Comparison of ENCODE assay signal across 1 cellular context in genomic region chrX:132744470-132744869, GRCh38.
A peak's percentile ranks its signal among the peaks of the same experiment; 100 is the strongest.
TF ChIP-seq lines count a peak whose summit lies in the region.

No MANE protein-coding gene starts in this region.

TF ChIP-seq in HepG2, 621 proteins besides CTCF, POLR2A, EP300 and RAD21 (continued from another document):
- TF ChIP-seq PBX2 (CRISPR knock-in tag; IDR thresholded peaks at IDR 0.05) (peak; percentile 61; the same call in 1 of the 2 replicates), ZNF362 (CRISPR knock-in tag; IDR thresholded peaks at IDR 0.05; ENCODE audit: borderline replicate concordance) (peak; percentile 56; the same call in 1 of the 2 replicates), ZNF414 (CRISPR knock-in tag; IDR thresholded peaks at IDR 0.05) (no peak), ONECUT2 (CRISPR knock-in tag; IDR thresholded peaks at IDR 0.05) (peak; percentile 40; the same call in 1 of the 2 replicates), NR2F6 (IDR thresholded peaks at IDR 0.05) (peak; percentile 42; the same call in 1 of the 2 replicates), NR2F6 (CRISPR knock-in tag; IDR thresholded peaks at IDR 0.05) (no peak), SIN3A (IDR thresholded peaks at IDR 0.05; ENCODE audit: borderline replicate concordance, low read depth, low read length) (no peak)
